ENCODE assay signal across 7 cellular contexts in the genomic region with DNA sequence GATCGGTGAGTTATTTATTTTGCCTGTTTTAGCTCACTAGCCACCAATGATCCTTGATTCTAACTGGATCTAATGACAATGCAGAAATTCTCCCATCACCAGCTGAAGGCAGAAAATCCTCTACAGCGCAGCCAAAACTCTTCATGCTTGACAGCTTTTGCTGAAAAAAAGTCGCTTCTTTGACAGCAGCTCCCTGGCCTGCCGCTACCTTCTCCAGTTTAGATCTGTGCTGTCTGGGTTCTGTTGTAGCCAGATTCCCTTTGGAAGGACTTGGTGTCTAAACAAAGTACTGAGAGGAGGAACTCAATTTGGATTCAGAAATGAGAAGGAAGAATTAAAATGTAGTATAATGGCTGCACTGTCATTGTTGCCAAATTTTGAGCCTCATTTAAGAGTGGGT.
DNase-seq lines count a peak whose midpoint lies in the region; ATAC-seq, FAIRE-seq and TF ChIP-seq lines count a peak whose summit lies in the region.
"Not testable (repeated sequence)": the region's sequence is repeated elsewhere in the genome, so short reads cannot be mapped to it uniquely, and the experiment has no call there.

No MANE protein-coding gene starts in this region.

- CTCF ChIA-PET in A549 (lab: Yijun Ruan, JAX); H1 (lab: Charles Lee; ENCODE audit: partially characterized antibody): not testable (repeated sequence)

- H3K9ac ChIP-seq in H1 (replicated peaks in 1 of 4; ENCODE audit: extremely low read depth in 1 of 4, low read depth in 3 of 4, low read length in 3 of 4); neuronal stem cell (ENCODE audit: low read depth, low read length, poor library complexity): not testable (repeated sequence)

- not testable (repeated sequence) for TF ChIP-seq RAD21 in A549 (conservative IDR thresholded peaks at IDR 0.05 in 1 of 2, IDR thresholded peaks at IDR 0.05 in 1 of 2); H1 (IDR thresholded peaks at IDR 0.05 in 1 of 2, conservative IDR thresholded peaks at IDR 0.05 in 1 of 2; ENCODE audit: low read depth in 2 of 2, low read length in 2 of 2)

- H3K4me2 ChIP-seq in A549; GM23338; H1 (ENCODE audit: insufficient read depth in 1 of 2, low read depth in 2 of 2, low read length in 2 of 2); neuronal stem cell (ENCODE audit: insufficient read depth, low read length, poor library complexity, severe bottlenecking): not testable (repeated sequence)

- H4K20me1 ChIP-seq in GM23338 (replicated peaks; ENCODE audit: insufficient read depth); H1 (replicated peaks in 1 of 2; ENCODE audit: control insufficient read depth in 1 of 2, insufficient read depth in 2 of 2, low read length in 2 of 2): not testable (repeated sequence)

- not testable (repeated sequence) for H3K79me2 ChIP-seq in GM23338 (replicated peaks; ENCODE audit: insufficient read depth); H1 (ENCODE audit: control insufficient read depth in 1 of 2, insufficient read depth in 2 of 2, low read length in 2 of 2)

- H3K56ac ChIP-seq in H1 (replicated peaks; ENCODE audit: insufficient read length, low read depth, low read length): not testable (repeated sequence)

- not testable (repeated sequence) for H2BK15ac ChIP-seq in H1 (ENCODE audit: low read length); neuronal stem cell (ENCODE audit: low read length)

- POLR2A ChIA-PET in A549 (lab: Yijun Ruan, JAX); H1 (lab: Charles Lee; ENCODE audit: partially characterized antibody): not testable (repeated sequence)

- H3K9me3 Mint-ChIP-seq in GM23338: not testable (repeated sequence)

- H3K4me1 ChIP-seq in A549; GM23338 (ENCODE audit: insufficient read depth); H1 (replicated peaks in 1 of 4; ENCODE audit: control insufficient read depth in 3 of 4, insufficient read depth in 4 of 4, low read length in 3 of 4); neuronal stem cell (ENCODE audit: control insufficient read depth in 2 of 2, insufficient read depth in 1 of 2, low read depth in 1 of 2, low read length in 2 of 2): not testable (repeated sequence)

- H3F3A ChIP-seq in GM23338 (replicated peaks; ENCODE audit: low read depth): not testable (repeated sequence)

- 37% methylated on average over 4 of the region's 4 CpGs for WGBS in A549 (ENCODE audit: missing lambda C conversion rate)
- 89% methylated on average over 4 of the region's 4 CpGs; no CpG with 5 or more reads in 1 of the 2 experiments for WGBS in H1 (ENCODE audit: extremely low coverage in 1 of 2, insufficient coverage in 1 of 2, insufficient read length in 1 of 2, insufficient replicate concordance in 2 of 2, low coverage in 1 of 2, low lambda C conversion rate in 2 of 2, missing lambda C conversion rate in 1 of 2), 2 experiments
- WGBS in neuronal stem cell (ENCODE audit: extremely low coverage in 2 of 2, insufficient read length in 2 of 2, insufficient replicate concordance in 1 of 2), 2 donors: no CpG with 5 or more reads among the region's 4 CpGs

- not testable (repeated sequence) for H2BK20ac ChIP-seq in H1 (ENCODE audit: low read length)

- not testable (repeated sequence) for H2BK120ac ChIP-seq in H1 (replicated peaks; ENCODE audit: low read depth, low read length); neuronal stem cell (ENCODE audit: low read depth, low read length)

- H3K27ac Mint-ChIP-seq in GM23338: not testable (repeated sequence)

- not testable (repeated sequence) for H2BK5ac ChIP-seq in H1 (ENCODE audit: low read depth, low read length); neuronal stem cell (ENCODE audit: low read length)

- H3K36me3 ChIP-seq in GM23338 (ENCODE audit: insufficient read depth); H1 (ENCODE audit: control insufficient read depth in 2 of 4, insufficient read depth in 4 of 4, low read length in 3 of 4); neuronal stem cell (replicated peaks in 1 of 2; ENCODE audit: control insufficient read depth in 2 of 2, insufficient read depth in 2 of 2, low read length in 2 of 2): not testable (repeated sequence)

- not testable (repeated sequence) for H3K14ac ChIP-seq in H1 (ENCODE audit: insufficient read length); neuronal stem cell (ENCODE audit: low read length)

- H3K23me2 ChIP-seq in H1 (ENCODE audit: low read depth, low read length): not testable (repeated sequence)

- not testable (repeated sequence) for ATAC-seq in A549, GM23338

- not testable (repeated sequence) for H2AK5ac ChIP-seq in H1 (ENCODE audit: low read depth, low read length); neuronal stem cell (ENCODE audit: low read depth, low read length)

- peak overlapping the region; percentile 2; the same call in 1 of the 2 replicates for H2AFZ ChIP-seq in GM23338
- H2AFZ ChIP-seq in H1 (ENCODE audit: low read length); neuronal stem cell (ENCODE audit: low read length): not testable (repeated sequence)

- not testable (repeated sequence) for H3K23ac ChIP-seq in H1 (ENCODE audit: insufficient read length); neuronal stem cell (ENCODE audit: low read depth, low read length, poor library complexity)

- not testable (repeated sequence) for H3K4ac ChIP-seq in H1 (replicated peaks; ENCODE audit: insufficient read length, low read depth, low read length); neuronal stem cell (ENCODE audit: low read length)

- not testable (repeated sequence) for H2BK12ac ChIP-seq in H1 (ENCODE audit: low read depth, low read length); neuronal stem cell (ENCODE audit: low read length)

- FAIRE-seq in A549 (lab: Jason Lieb, UNC) (peak; percentile 77), H1 (lab: Jason Lieb, UNC) (peak; percentile 19)

- H3K36me3 Mint-ChIP-seq in GM23338 (ENCODE audit: low read depth): not testable (repeated sequence)

- H3K4me1 Mint-ChIP-seq in GM23338: not testable (repeated sequence)

- not testable (repeated sequence) for H4K8ac ChIP-seq in H1 (ENCODE audit: extremely low read depth, insufficient read depth, low read length); neuronal stem cell (ENCODE audit: low read depth, low read length)

- not testable (repeated sequence) for H3K9me2 ChIP-seq in GM23338 (ENCODE audit: insufficient read depth)

- not testable (repeated sequence) for H3K27ac ChIP-seq in A549; GM23338 (ENCODE audit: low read depth); H1 (ENCODE audit: low read depth, low read length); neuronal stem cell (replicated peaks; ENCODE audit: low read length)

- H4K91ac ChIP-seq in H1 (replicated peaks; ENCODE audit: insufficient read length, low read length); neuronal stem cell (ENCODE audit: low read depth, low read length, poor library complexity): not testable (repeated sequence)

- H3K27me3 ChIP-seq in GM23338 (ENCODE audit: insufficient read depth); H1 (replicated peaks in 1 of 4; ENCODE audit: control insufficient read depth in 3 of 4, extremely low read depth in 1 of 4, insufficient read depth in 3 of 4, low read length in 3 of 4); neuronal stem cell (ENCODE audit: control insufficient read depth in 3 of 3, insufficient read depth in 3 of 3, low read depth in 1 of 3, low read length in 3 of 3): not testable (repeated sequence)

- H3K27me3 Mint-ChIP-seq in GM23338 (ENCODE audit: insufficient read depth, low read depth, poor library complexity): not testable (repeated sequence)

- H3K4me3 ChIP-seq in A549; GM23338; H1 (ENCODE audit: extremely low read depth in 1 of 4, insufficient read depth in 2 of 4, low read depth in 3 of 4, low read length in 4 of 4); neuronal stem cell (ENCODE audit: low read length in 2 of 2): not testable (repeated sequence)

- not testable (repeated sequence) for H3K18ac ChIP-seq in H1 (ENCODE audit: extremely low read depth, low read length); neuronal stem cell (ENCODE audit: low read length)

- not testable (repeated sequence) for TF ChIP-seq POLR2A in A549 (IDR thresholded peaks at IDR 0.05; ENCODE audit: low read length); H1 (IDR thresholded peaks at IDR 0.05; ENCODE audit: control extremely low read depth in 1 of 2, low read depth in 2 of 2, low read length in 2 of 2)

- not testable (repeated sequence) for H3K79me1 ChIP-seq in H1 (ENCODE audit: low read depth, low read length); neuronal stem cell (ENCODE audit: low read depth, low read length)

- DNase-seq in A549 (ENCODE audit: low read depth in 1 of 2, low spot score in 1 of 2); GM23338 (ENCODE audit: low spot score); H1 (ENCODE audit: low read depth in 1 of 2, low spot score in 2 of 2): not testable (repeated sequence)
- peak; percentile 3 for DNase-seq in astrocyte of the hippocampus (ENCODE audit: low read depth, low spot score)
- peak; percentile 28 for DNase-seq in left kidney (ENCODE audit: low read depth, low spot score)
- peak; percentile 0 for DNase-seq in neuronal stem cell (ENCODE audit: low spot score)
- DNase-seq in superior temporal gyrus (ENCODE audit: extremely low spot score): peak; percentile 30

- TF ChIP-seq CTCF in A549 (IDR thresholded peaks at IDR 0.05); GM23338 (conservative IDR thresholded peaks at IDR 0.05; ENCODE audit: low read depth in 2 of 2); H1 (IDR thresholded peaks at IDR 0.05; ENCODE audit: control extremely low read depth in 1 of 3, insufficient read depth in 1 of 3, low read depth in 1 of 3, low read length in 3 of 3): not testable (repeated sequence)

- not testable (repeated sequence) for H3K4me3 Mint-ChIP-seq in GM23338

- TF ChIP-seq EP300 in A549 (IDR thresholded peaks at IDR 0.05); H1 (IDR thresholded peaks at IDR 0.05; ENCODE audit: borderline replicate concordance in 1 of 2, low read depth in 2 of 2, low read length in 2 of 2): not testable (repeated sequence)

- not testable (repeated sequence) for H4K5ac ChIP-seq in H1 (ENCODE audit: insufficient read length, low read depth, low read length)

- H3K9me3 ChIP-seq in A549; H1 (ENCODE audit: insufficient read depth in 2 of 2, low read depth in 1 of 2, low read length in 1 of 2); neuronal stem cell (replicated peaks in 1 of 2; ENCODE audit: control insufficient read depth in 2 of 2, insufficient read depth in 1 of 2, low read depth in 1 of 2, low read length in 2 of 2): not testable (repeated sequence)
